23 cellular contexts compared by ENCODE assay signal in the genomic region with DNA sequence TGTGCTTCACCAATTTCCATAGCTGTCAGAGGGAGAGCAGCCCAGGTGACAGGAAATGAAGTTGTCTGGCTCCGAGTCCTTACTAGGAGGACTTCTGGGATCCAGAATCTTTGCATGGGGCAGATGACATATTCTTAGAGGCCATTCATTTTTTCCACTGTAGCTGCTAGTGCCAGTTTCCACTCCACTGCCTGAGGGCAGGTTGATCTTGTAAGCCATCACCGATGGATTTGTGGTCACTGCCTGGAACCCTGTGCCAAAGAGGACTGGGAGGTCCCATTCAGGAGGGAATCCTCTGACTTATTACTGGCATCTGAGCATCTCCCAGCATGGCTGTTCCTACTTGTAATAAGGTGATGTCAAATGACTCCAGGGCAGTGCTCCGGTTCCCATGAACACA.
DNase-seq lines count a peak whose midpoint lies in the region; ATAC-seq and TF ChIP-seq lines count a peak whose summit lies in the region.
"Had no signal": no experiment of that assay in that cellular context is flagged by ENCODE, and none has a peak within 500 bp of the region (broad histone marks: within the 10 kb centered on the region; RNA-seq: fewer than 3 reads in every experiment).

No MANE protein-coding gene starts in this region.

- TF ChIP-seq CTCF in endodermal cell (conservative IDR thresholded peaks at IDR 0.05) (no peak), GM13976 (IDR thresholded peaks at IDR 0.05; ENCODE audit: borderline replicate concordance, control extremely low read depth, extremely low read depth, insufficient read depth, missing control alignments) (no peak), stomach (IDR thresholded peaks at IDR 0.05) (no peak)

- TF ChIP-seq POLR2A in stomach (IDR thresholded peaks at IDR 0.05): no peak

- peaks cover 2% of the 10 kb centered on the region for H3K9me3 Mint-ChIP-seq in endodermal cell
- H3K9me3 Mint-ChIP-seq: activated naive CD4-positive, alpha-beta T cell treated with anti-CD3 and anti-CD28 coated beads, Interleukin-2, amount 10 ng/mL, durations not matched to agents 7 days and 5 days; CD8-positive, alpha-beta T cell had no signal

- no peak for ATAC-seq in left cardiac atrium
- ATAC-seq: CD8-positive, alpha-beta T cell; esophagus mucosa; lower lobe of right lung; T-helper 17 cell had no signal

- no peak for TF ChIP-seq EP300 in stomach (IDR thresholded peaks at IDR 0.05)

- H3K27ac ChIP-seq in BLaER1 (no peak overlapping the region), endodermal cell (ENCODE audit: low read depth, low read length) (no peak overlapping the region), stomach (no peak overlapping the region)
- H3K27ac ChIP-seq: lower lobe of right lung, VCaP had no signal

- WGBS in endodermal cell (ENCODE audit: insufficient coverage in 1 of 2, insufficient read length in 1 of 2), 2 experiments: 94 to 100% methylated on average over 2 to 3 of the region's 3 CpGs
- WGBS in stomach, 5 donors: 76 to 94% (median 92%) methylated on average over 3 of the region's 3 CpGs

- peaks cover 54% of the 10 kb centered on the region for H3K36me3 ChIP-seq in BLaER1
- H3K36me3 ChIP-seq in endodermal cell (ENCODE audit: control insufficient read depth, insufficient read depth, low read length): peaks cover 47% of the 10 kb centered on the region
- peaks cover 0 to 14% (median 10%) of the 10 kb centered on the region in 4 donors for H3K36me3 ChIP-seq in stomach

- DNase-seq in EL: peak; percentile 48
- DNase-seq in RPMI7951 (ENCODE audit: low read depth): peak; percentile 61
- DNase-seq in endodermal cell: no peak
- DNase-seq in GM13976 (ENCODE audit: low spot score): no peak
- no peak for DNase-seq in NCI-H345 treated with DMSO at 0.1 percent for 48 hours (lab: John Stamatoyannopoulos, UW; ENCODE audit: unreplicated experiment)
- no peak for DNase-seq in stomach
- DNase-seq in left cardiac atrium: no peak
- DNase-seq: activated CD4-positive, alpha-beta T cell treated with anti-CD3 and anti-CD28 coated beads, Interleukin-2, amount 50 U/mL, for 1 hour; activated CD8-positive, alpha-beta memory T cell treated with anti-CD3 and anti-CD28 coated beads, Interleukin-2, amount 50 U/mL, for 4 hours; activated naive CD4-positive, alpha-beta T cell treated with anti-CD3 and anti-CD28 coated beads, Interleukin-2, amount 10 ng/mL, durations not matched to agents 7 days and 5 days; CD8-positive, alpha-beta T cell; DMS153; effector CD4-positive, alpha-beta T cell; kidney; lower lobe of right lung; NCI-H2081 treated with DMSO at 0.1 percent for 48 hours; NCI-H510A; RPMI8226; T-helper 17 cell had no signal

- in situ Hi-C loops in GM13976 (cut with MboI; ENCODE audit: low sequenced_read_pairs, unreplicated experiment): no loop called here

- H3K27me3 ChIP-seq in BLaER1: no peaks in the 10 kb centered on the region
- no peaks in the 10 kb centered on the region for H3K27me3 ChIP-seq in endodermal cell (ENCODE audit: control insufficient read depth, insufficient read depth, low read length, poor library complexity, severe bottlenecking)
- no peaks in the 10 kb centered on the region for H3K27me3 ChIP-seq in stomach

- H3K4me1 Mint-ChIP-seq in endodermal cell: peaks cover 15% of the 10 kb centered on the region

- intact Hi-C loops in stomach (cut with DNase I; ENCODE audit: low total_unique reads) (no loop called here), left cardiac atrium (cut with DNase I) (no loop called here)

- no peak overlapping the region for H3K4me3 Mint-ChIP-seq in endodermal cell
- H3K4me3 Mint-ChIP-seq: CD8-positive, alpha-beta T cell had no signal

- H3K9ac ChIP-seq in BLaER1: peak overlapping the region; percentile 7; the same call in 1 of the 2 replicates
- no peak overlapping the region for H3K9ac ChIP-seq in endodermal cell (ENCODE audit: extremely low read depth, low read length, poor library complexity, severe bottlenecking)

- H3K36me3 Mint-ChIP-seq in endodermal cell (ENCODE audit: low read depth): peaks cover 30% of the 10 kb centered on the region

- H3K4me1 ChIP-seq in BLaER1 (peaks cover 65% of the 10 kb centered on the region), endodermal cell (ENCODE audit: control insufficient read depth, insufficient read depth, low read length) (no peaks in the 10 kb centered on the region), stomach (peaks cover 17 to 43% (median 32%) of the 10 kb centered on the region in 4 donors)

- H3K4me3 ChIP-seq in BLaER1: peak overlapping the region; percentile 90
- peak overlapping the region; percentile 95 for H3K4me3 ChIP-seq in endodermal cell (ENCODE audit: low read length)
- H3K4me3 ChIP-seq in stomach: no peak overlapping the region
- H3K4me3 ChIP-seq: lower lobe of right lung had no signal

- no peak overlapping the region for H3K27ac Mint-ChIP-seq in endodermal cell
- H3K27ac Mint-ChIP-seq: activated naive CD4-positive, alpha-beta T cell treated with anti-CD3 and anti-CD28 coated beads, Interleukin-2, amount 10 ng/mL, durations not matched to agents 7 days and 5 days; CD8-positive, alpha-beta T cell; progenitor cell of endocrine pancreas had no signal

- H3K9me3 ChIP-seq in BLaER1: peaks cover under 1% of the 10 kb centered on the region; the same call in 1 of the 2 replicates
- H3K9me3 ChIP-seq in endodermal cell (ENCODE audit: control insufficient read depth, low read length): peaks cover 4% of the 10 kb centered on the region
- H3K9me3 ChIP-seq in stomach: no peaks in the 10 kb centered on the region
- H3K9me3 ChIP-seq: lower lobe of right lung had no signal

- H3K27me3 Mint-ChIP-seq in endodermal cell (ENCODE audit: insufficient read depth): peaks cover 35% of the 10 kb centered on the region

- peaks cover 70% of the 10 kb centered on the region for H4K20me1 ChIP-seq in BLaER1

- H3K4me2 ChIP-seq in BLaER1: peak overlapping the region; percentile 92

Comparison
In these comparisons a context has a peak if more than half of its experiments do, and no peak if none do; other contexts are left out.
1. H3K4me3 ChIP-seq: peak in BLaER1 (single experiment) and endodermal cell (single experiment); none in stomach (0 of 4).
2. DNase-seq: peak in EL (single experiment) and RPMI7951 (single experiment); none in endodermal cell (single experiment), GM13976 (single experiment), NCI-H345 treated with DMSO at 0.1 percent for 48 hours (single experiment), stomach (single experiment) and left cardiac atrium (single experiment).